Comparison of ENCODE assay signal across 8 cellular contexts in genomic region chr4:36489798-36490197, GRCh38.
"Had no signal": no experiment of that assay in that cellular context is flagged by ENCODE, and none has a peak within 500 bp of the region (broad histone marks: within the 10 kb centered on the region; RNA-seq: fewer than 3 reads in every experiment).

No MANE protein-coding gene starts in this region.

- ATAC-seq: GM12878 had no signal

- DNase-seq: GDM1, GF-D8 had no signal

- FAIRE-seq: G401.6, GM12878, GM12891, GM12892, GM18507, GM19239 had no signal

- H3K4me3 ChIP-seq: GM12878 had no signal
